In genomic region chr16:25449802-25450201, GRCh38 we compare ENCODE assay signal across 34 cellular contexts.
"Had no signal": no experiment of that assay in that cellular context is flagged by ENCODE, and none has a peak within 500 bp of the region (broad histone marks: within the 10 kb centered on the region; RNA-seq: fewer than 3 reads in every experiment).

No MANE protein-coding gene starts in this region.

- FAIRE-seq: astrocyte, TTC549 had no signal

- H3K27ac Mint-ChIP-seq: activated B cell treated with CpG ODN at 0.5 μM for 24 hours; activated CD4-positive, alpha-beta memory T cell treated with anti-CD3 and anti-CD28 coated beads for 36 hours; activated CD4-positive, alpha-beta T cell treated with anti-CD3 and anti-CD28 coated beads for 36 hours; activated CD8-positive, alpha-beta T cell treated with anti-CD3 and anti-CD28 coated beads for 36 hours; activated naive CD4-positive, alpha-beta T cell treated with anti-CD3 and anti-CD28 coated beads for 36 hours; activated naive CD4-positive, alpha-beta T cell treated with anti-CD3 and anti-CD28 coated beads, Interleukin-2, amount 50 U/mL, for 72 hours; activated naive CD8-positive, alpha-beta T cell treated with anti-CD3 and anti-CD28 coated beads for 36 hours; activated T-cell treated with anti-CD3 and anti-CD28 coated beads, Interleukin-2, amount 50 U/mL, for 72 hours; activated T-helper 1 cell treated with anti-CD3 and anti-CD28 coated beads, Interleukin-12 subunit alpha, Interleukin-12 subunit beta, Interleukin-2, Interleukin-4 antibody, amounts not matched to agents 30 ng/mL and 10 ng/mL and 1 ng/mL, durations not matched to agents 14 hours and 24 hours and 36 hours; activated T-helper 17 cell treated with anti-CD3 and anti-CD28 coated beads, Interleukin-2, amount 50 U/mL, for 72 hours; T-helper 17 cell had no signal

- H3K36me3 ChIP-seq: adrenal gland, brain microvascular endothelial cell, breast epithelium had no signal

- ATAC-seq: activated CD4-positive, alpha-beta T cell treated with anti-CD3 and anti-CD28 coated beads for 36 hours; activated CD8-positive, alpha-beta T cell treated with anti-CD3 and anti-CD28 coated beads for 36 hours; activated naive CD4-positive, alpha-beta T cell treated with anti-CD3 and anti-CD28 coated beads, Interleukin-2, amount 50 U/mL, for 72 hours; activated T-cell treated with anti-CD3 and anti-CD28 coated beads, Interleukin-2, amount 50 U/mL, for 4 hours; activated T-cell treated with anti-CD3 and anti-CD28 coated beads, Interleukin-2, amount 50 U/mL, for 72 hours; activated T-helper 17 cell treated with anti-CD3 and anti-CD28 coated beads, Interleukin-2, amount 50 U/mL, for 72 hours; body of pancreas; T-cell; T-helper 17 cell had no signal

- H3K4me1 Mint-ChIP-seq: activated B cell treated with CpG ODN at 0.5 μM for 24 hours; activated CD4-positive, alpha-beta T cell treated with anti-CD3 and anti-CD28 coated beads for 36 hours; activated naive CD8-positive, alpha-beta T cell treated with anti-CD3 and anti-CD28 coated beads for 36 hours; activated T-helper 17 cell treated with anti-CD3 and anti-CD28 coated beads, Interleukin-2, amount 50 U/mL, for 72 hours; T-cell; T-helper 17 cell had no signal

- H3K4me1 ChIP-seq: adrenal gland, body of pancreas, breast epithelium had no signal

- H3K9me3 ChIP-seq: adrenal gland, body of pancreas had no signal

- H3K27ac ChIP-seq: adrenal gland, body of pancreas, brain microvascular endothelial cell, breast epithelium, VCaP had no signal

- H3K36me3 Mint-ChIP-seq: activated CD4-positive, alpha-beta memory T cell treated with anti-CD3 and anti-CD28 coated beads for 36 hours; activated naive CD8-positive, alpha-beta T cell treated with anti-CD3 and anti-CD28 coated beads for 36 hours; T-cell had no signal

- H3K27me3 ChIP-seq: adrenal gland, body of pancreas, brain microvascular endothelial cell, breast epithelium had no signal

- DNase-seq: activated B cell treated with CpG ODN at 0.5 μM for 24 hours; activated CD4-positive, alpha-beta memory T cell treated with anti-CD3 and anti-CD28 coated beads for 36 hours; activated CD4-positive, alpha-beta T cell treated with anti-CD3 and anti-CD28 coated beads for 36 hours; activated CD4-positive, alpha-beta T cell treated with anti-CD3 and anti-CD28 coated beads for 48 hours; activated CD4-positive, alpha-beta T cell treated with anti-CD3 and anti-CD28 coated beads, Interleukin-2, amount 50 U/mL, for 1 hour; activated CD4-positive, alpha-beta T cell treated with anti-CD3 and anti-CD28 coated beads, Interleukin-2, amount 50 U/mL, for 4 hours; activated CD4-positive, CD25-positive, alpha-beta regulatory T cell treated with anti-CD3 and anti-CD28 coated beads, Interleukin-2, amount 50 U/mL, for 72 hours; activated CD8-positive, alpha-beta memory T cell treated with anti-CD3 and anti-CD28 coated beads, Interleukin-2, amount 50 U/mL, for 4 hours; activated CD8-positive, alpha-beta T cell treated with anti-CD3 and anti-CD28 coated beads for 36 hours; activated effector memory CD4-positive, alpha-beta T cell treated with anti-CD3 and anti-CD28 coated beads, Interleukin-2, amount 50 U/mL, for 16 hours; activated gamma-delta T cell treated with Interleukin-2 at 50 U/mL for 16 hours; activated naive CD4-positive, alpha-beta T cell; activated naive CD4-positive, alpha-beta T cell treated with anti-CD3 and anti-CD28 coated beads for 36 hours; activated naive CD4-positive, alpha-beta T cell treated with anti-CD3 and anti-CD28 coated beads, Interleukin-2, amount 50 U/mL, for 16 hours; activated naive CD8-positive, alpha-beta T cell treated with anti-CD3 and anti-CD28 coated beads for 36 hours; activated T-cell treated with anti-CD3 and anti-CD28 coated beads for 4 hours; activated T-cell treated with anti-CD3 and anti-CD28 coated beads, Interleukin-2, amount 50 U/mL, for 1 hour; activated T-cell treated with anti-CD3 and anti-CD28 coated beads, Interleukin-2, amount 50 U/mL, for 4 hours; activated T-cell treated with anti-CD3 and anti-CD28 coated beads, Interleukin-2, amount 50 U/mL, for 72 hours; adrenal gland; amniotic stem cell; aorta; body of pancreas; brain microvascular endothelial cell; central memory CD4-positive, alpha-beta T cell; T-cell; T-helper 17 cell had no signal

- H3K4me3 ChIP-seq: adrenal gland, body of pancreas, breast epithelium had no signal

- H3K4me3 Mint-ChIP-seq: activated B cell treated with CpG ODN at 0.5 μM for 24 hours; activated CD4-positive, alpha-beta memory T cell treated with anti-CD3 and anti-CD28 coated beads for 36 hours; activated CD4-positive, alpha-beta T cell treated with anti-CD3 and anti-CD28 coated beads for 36 hours; activated CD8-positive, alpha-beta T cell treated with anti-CD3 and anti-CD28 coated beads for 36 hours; activated naive CD4-positive, alpha-beta T cell treated with anti-CD3 and anti-CD28 coated beads for 36 hours; activated naive CD8-positive, alpha-beta T cell treated with anti-CD3 and anti-CD28 coated beads for 36 hours; activated T-cell treated with anti-CD3 and anti-CD28 coated beads, Interleukin-2, amount 50 U/mL, for 4 hours; activated T-cell treated with anti-CD3 and anti-CD28 coated beads, Interleukin-2, amount 50 U/mL, for 72 hours; activated T-helper 1 cell treated with anti-CD3 and anti-CD28 coated beads, Interleukin-12 subunit alpha, Interleukin-12 subunit beta, Interleukin-2, Interleukin-4 antibody, amounts not matched to agents 30 ng/mL and 10 ng/mL and 1 ng/mL, durations not matched to agents 14 hours and 24 hours and 36 hours; activated T-helper 17 cell treated with anti-CD3 and anti-CD28 coated beads, Interleukin-2, amount 50 U/mL, for 72 hours; T-cell; T-helper 17 cell had no signal
